10 cellular contexts compared by ENCODE assay signal in genomic region chr10:133113847-133114246, GRCh38. TPM values are rescaled to one million over a fixed set of nuclear protein-coding genes. Genes with fewer than 3 reads are reported as not detected.
"Had no signal": no experiment of that assay in that cellular context is flagged by ENCODE, and none has a peak within 500 bp of the region (broad histone marks: within the 10 kb centered on the region; RNA-seq: fewer than 3 reads in every experiment).

No MANE protein-coding gene starts in this region.

- FAIRE-seq: HTR-8/SVneo had no signal

- DNase-seq: H7, HFFc6, IMR-90, KBM-7 had no signal

- H3K9me3 ChIP-seq: HAP-1 had no signal

- ATAC-seq: GM23338, HCT116 had no signal

- H3K4me2 ChIP-seq: GM23338 had no signal

- H3K4me1 ChIP-seq: HAP-1 had no signal

- H3K4me3 ChIP-seq: GM23338, HAP-1 had no signal

- H3K36me3 ChIP-seq: HAP-1 had no signal

- H2AFZ ChIP-seq: GM23338 had no signal

RNA-seq across cellular contexts. Expression of gene ADGRA1, which starts 26.1 kb away (rescaled TPM):
- total RNA-seq: H4, HFFc6, HT-29, IMR-90 had no signal
- polyA plus RNA-seq: IMR-90 had no signal
